16 cellular contexts compared by ENCODE assay signal in the genomic region with DNA sequence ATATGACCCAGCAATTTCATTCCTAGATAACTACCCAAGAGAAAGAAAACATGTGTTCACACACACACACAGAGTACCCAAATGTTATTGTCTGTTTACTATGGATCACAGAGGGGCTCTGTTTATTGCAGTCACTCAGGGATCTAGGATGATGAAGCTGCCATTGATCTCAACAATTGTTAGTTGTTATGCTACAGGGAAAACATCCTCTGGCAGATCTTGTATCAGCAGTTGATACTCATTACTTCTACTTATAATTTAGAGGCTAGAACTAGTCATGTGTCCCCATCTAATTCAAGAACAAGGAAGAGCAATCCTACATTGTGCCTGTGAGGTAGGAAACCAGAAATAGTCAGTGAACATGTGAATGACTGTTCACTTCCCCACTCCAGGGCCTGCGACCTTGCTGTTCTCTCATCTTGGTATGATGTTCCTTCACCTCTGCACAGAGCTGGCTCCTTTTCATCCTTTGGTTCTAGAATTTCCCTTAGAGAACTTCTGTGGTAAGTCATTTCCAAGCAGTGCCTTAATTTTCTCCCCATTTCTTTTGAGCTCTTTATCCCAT. TPM values are rescaled to one million over a fixed set of nuclear protein-coding genes. Genes with fewer than 3 reads are reported as not detected.
DNase-seq lines count a peak whose midpoint lies in the region; ATAC-seq and TF ChIP-seq lines count a peak whose summit lies in the region.
"Had no signal": no experiment of that assay in that cellular context is flagged by ENCODE, and none has a peak within 500 bp of the region (broad histone marks: within the 10 kb centered on the region; RNA-seq: fewer than 3 reads in every experiment).

No MANE protein-coding gene starts in this region.

- H3K36me3 ChIP-seq in mammary epithelial cell (ENCODE audit: insufficient read depth, low read length) (no peaks in the 10 kb centered on the region), hepatocyte (replicated peaks; ENCODE audit: insufficient read depth, low read depth) (no peaks in the 10 kb centered on the region)
- H3K36me3 ChIP-seq: BLaER1 treated with 17β-estradiol and CSF1 and Interleukin-3, amounts not matched to agents 10 nM and 100 nM had no signal

- no peak for ATAC-seq in HG03457 (IDR thresholded peaks at IDR 0.05; ENCODE audit: unreplicated experiment)

- no peaks in the 10 kb centered on the region for H3K79me2 ChIP-seq in mammary epithelial cell (ENCODE audit: insufficient read depth, low read length)
- H3K79me2 ChIP-seq in hepatocyte, result no peaks in the 10 kb centered on the region

- TF ChIP-seq CTCF in mammary epithelial cell (conservative IDR thresholded peaks at IDR 0.05 in 1 of 2, IDR thresholded peaks at IDR 0.05 in 1 of 2; ENCODE audit: extremely low read depth in 1 of 2, insufficient read depth in 1 of 2, low read depth in 1 of 2, low read length in 2 of 2) (no peak), hepatocyte (IDR thresholded peaks at IDR 0.05; ENCODE audit: poor library complexity) (no peak)

- 75% methylated on average over 1 of the region's 1 CpG for WGBS in mammary epithelial cell (ENCODE audit: low coverage, missing lambda C conversion rate)
- WGBS in hepatocyte (ENCODE audit: low lambda C conversion rate, missing lambda C conversion rate), result 90% methylated on average over 1 of the region's 1 CpG

- H4K20me1 ChIP-seq in mammary epithelial cell (ENCODE audit: insufficient read depth, low read length) (no peaks in the 10 kb centered on the region), hepatocyte (ENCODE audit: insufficient read depth, poor library complexity, severe bottlenecking) (no peaks in the 10 kb centered on the region)
- H4K20me1 ChIP-seq: BLaER1 treated with 17β-estradiol and CSF1 and Interleukin-3, amounts not matched to agents 10 nM and 100 nM had no signal

- in situ Hi-C loops in mammary epithelial cell (cut with MboI; ENCODE audit: low sequenced_read_pairs in 2 of 2), result no loop called here

- H3K27ac ChIP-seq in caudate nucleus (ENCODE audit: low read depth, low read length) (peak overlapping the region; percentile 17), layer of hippocampus (ENCODE audit: low read depth, low read length) (peak overlapping the region; percentile 76), substantia nigra (ENCODE audit: low read depth, low read length, poor library complexity, severe bottlenecking) (peak overlapping the region; percentile 42), mammary epithelial cell (ENCODE audit: insufficient read depth, low read depth, low read length) (no peak overlapping the region), hepatocyte (no peak overlapping the region)
- H3K27ac ChIP-seq: BLaER1 treated with 17β-estradiol and CSF1 and Interleukin-3, amounts not matched to agents 10 nM and 100 nM had no signal

- no peak overlapping the region for H3K4me2 ChIP-seq in mammary epithelial cell (ENCODE audit: insufficient read depth, low read depth, low read length)
- no peak overlapping the region for H3K4me2 ChIP-seq in hepatocyte
- H3K4me2 ChIP-seq: BLaER1 treated with 17β-estradiol and CSF1 and Interleukin-3, amounts not matched to agents 10 nM and 100 nM had no signal

- dilution Hi-C loops in mammary epithelial cell (cut with HindIII; ENCODE audit: low sequenced_read_pairs), result no loop called here

- no peak overlapping the region for H3K4me3 ChIP-seq in mammary epithelial cell (replicated peaks in 1 of 3; ENCODE audit: insufficient read depth in 1 of 3, low read depth in 2 of 3, low read length in 3 of 3)
- no peak overlapping the region for H3K4me3 ChIP-seq in hepatocyte
- H3K4me3 ChIP-seq: BLaER1 treated with 17β-estradiol and CSF1 and Interleukin-3, amounts not matched to agents 10 nM and 100 nM had no signal

- DNase-seq in Ammon's horn (ENCODE audit: low spot score) (peak; percentile 60), caudate nucleus (lab: John Stamatoyannopoulos, UW) (peak in 1 of 61 donors; percentile 17), substantia nigra (lab: John Stamatoyannopoulos, UW) (no peak), mammary epithelial cell (no peak), hepatocyte (ENCODE audit: low spot score) (no peak)
- DNase-seq: 8988T; AML-193; CD4-positive, CD25-positive, alpha-beta regulatory T cell; DMS53; HCEC 1CT; HFFc6 had no signal

- no peaks in the 10 kb centered on the region for H3K9me3 ChIP-seq in mammary epithelial cell (replicated peaks; ENCODE audit: insufficient read depth, low read length)
- no peaks in the 10 kb centered on the region for H3K9me3 ChIP-seq in hepatocyte (ENCODE audit: low read depth)
- H3K9me3 ChIP-seq: BLaER1 treated with 17β-estradiol and CSF1 and Interleukin-3, amounts not matched to agents 10 nM and 100 nM had no signal

- H3K27me3 ChIP-seq in layer of hippocampus (ENCODE audit: control insufficient read depth, insufficient read depth, low read length) (no peaks in the 10 kb centered on the region), mammary epithelial cell (ENCODE audit: insufficient read depth, low read length) (no peaks in the 10 kb centered on the region), hepatocyte (no peaks in the 10 kb centered on the region)
- H3K27me3 ChIP-seq: BLaER1 treated with 17β-estradiol and CSF1 and Interleukin-3, amounts not matched to agents 10 nM and 100 nM had no signal

- H3K4me1 ChIP-seq in mammary epithelial cell (ENCODE audit: insufficient read depth, low read length), result no peaks in the 10 kb centered on the region
- H3K4me1 ChIP-seq in hepatocyte (ENCODE audit: insufficient read depth), result no peaks in the 10 kb centered on the region

- no peaks in the 10 kb centered on the region for H3K9me2 ChIP-seq in hepatocyte (replicated peaks; ENCODE audit: insufficient read depth)

- H3K9ac ChIP-seq in mammary epithelial cell (ENCODE audit: insufficient read depth, low read length), result no peak overlapping the region
- H3K9ac ChIP-seq: BLaER1 treated with 17β-estradiol and CSF1 and Interleukin-3, amounts not matched to agents 10 nM and 100 nM had no signal

- intact Hi-C loops in mammary epithelial cell (cut with micrococcal nuclease), result no loop called here

- H2AFZ ChIP-seq in mammary epithelial cell (ENCODE audit: low read depth, low read length) (no peak overlapping the region), hepatocyte (no peak overlapping the region)

- CTCF ChIA-PET in mammary epithelial cell (lab: Charles Lee; ENCODE audit: low non-redundant PET), result no interaction called here

- no TSS peak for BruUV-seq in mammary epithelial cell (replicated peaks; lab: Mats Ljungman, UMichigan)

RNA-seq across cellular contexts. Expression of gene NMUR2, which starts 30.3 kb away (rescaled TPM):
- total RNA-seq in mammary epithelial cell (not detected), hepatocyte (0.40 TPM in 1 of 2 replicates, not detected in the other)
- polyA plus RNA-seq in mammary epithelial cell (not detected), hepatocyte (0.57 TPM in 1 of 2 replicates, not detected in the other)
- polyA minus RNA-seq in mammary epithelial cell, result not detected
- total RNA-seq: CD4-positive, CD25-positive, alpha-beta regulatory T cell; Daoy; H4; HFFc6 had no signal
- polyA plus RNA-seq: CD4-positive, CD25-positive, alpha-beta regulatory T cell had no signal

Comparison
In these comparisons a context has a peak if more than half of its experiments do, and no peak if none do; other contexts are left out.
1. H3K27ac ChIP-seq: peak in caudate nucleus (single experiment), layer of hippocampus (single experiment) and substantia nigra (single experiment); none in mammary epithelial cell (single experiment) and hepatocyte (single experiment).